Comparison of ENCODE assay signal across 20 cellular contexts in genomic region chr3:154131850-154132249, GRCh38. TPM values are rescaled to one million over a fixed set of nuclear protein-coding genes. Genes with fewer than 3 reads are reported as not detected.
"Had no signal": no experiment of that assay in that cellular context is flagged by ENCODE, and none has a peak within 500 bp of the region (broad histone marks: within the 10 kb centered on the region; RNA-seq: fewer than 3 reads in every experiment).

No MANE protein-coding gene starts in this region.

- H3K4me3 Mint-ChIP-seq: activated CD4-positive, alpha-beta T cell treated with anti-CD3 and anti-CD28 coated beads, Interleukin-2, amount 10 ng/mL, durations not matched to agents 24 days and 14 days; activated CD8-positive, alpha-beta T cell treated with anti-CD3 and anti-CD28 coated beads for 36 hours; activated naive CD8-positive, alpha-beta T cell treated with anti-CD3 and anti-CD28 coated beads, Interleukin-2, amount 10 ng/mL, durations not matched to agents 7 days and 5 days; endodermal cell; nephron; stimulated activated naive CD8-positive, alpha-beta T cell treated with anti-CD3 and anti-CD28 coated beads, Interleukin-15, amount 100 ng/mL, for 72 hours had no signal

- DNase-seq: activated CD4-positive, alpha-beta T cell treated with anti-CD3 and anti-CD28 coated beads, Interleukin-2, amount 10 ng/mL, durations not matched to agents 24 days and 14 days; activated CD8-positive, alpha-beta T cell treated with anti-CD3 and anti-CD28 coated beads for 36 hours; activated naive CD4-positive, alpha-beta T cell treated with Interleukin-2 at 50 U/mL for 16 hours; activated naive CD8-positive, alpha-beta T cell treated with anti-CD3 and anti-CD28 coated beads, Interleukin-2, amount 10 ng/mL, durations not matched to agents 7 days and 5 days; activated T-cell treated with anti-CD3 and anti-CD28 coated beads, Interleukin-2, amount 50 U/mL, for 1 hour; body of pancreas; caudate nucleus; endodermal cell; foreskin keratinocyte; glutamatergic neuron; hypothalamus; lower lobe of right lung; retina; stimulated activated naive CD8-positive, alpha-beta T cell treated with anti-CD3 and anti-CD28 coated beads, Interleukin-15, amount 100 ng/mL, for 72 hours; T1000; trophoblast cell had no signal

- H3K27me3 ChIP-seq: body of pancreas, foreskin keratinocyte, vagina had no signal

- H3K27ac Mint-ChIP-seq: activated CD4-positive, alpha-beta T cell treated with anti-CD3 and anti-CD28 coated beads, Interleukin-2, amount 10 ng/mL, durations not matched to agents 24 days and 14 days; activated CD8-positive, alpha-beta T cell treated with anti-CD3 and anti-CD28 coated beads for 36 hours; activated naive CD8-positive, alpha-beta T cell treated with anti-CD3 and anti-CD28 coated beads, Interleukin-2, amount 10 ng/mL, durations not matched to agents 7 days and 5 days; activated T-helper 2 cell treated with anti-CD3 and anti-CD28 coated beads, Interferon-gamma antibody, Interleukin-2, Interleukin-4, amounts not matched to agents 10 μg/mL and 5 μg/mL and 100 μg/mL, durations not matched to agents 14 hours and 24 hours and 36 hours; endodermal cell; nephron; stimulated activated naive CD8-positive, alpha-beta T cell treated with anti-CD3 and anti-CD28 coated beads, Interleukin-15, amount 100 ng/mL, for 72 hours had no signal

- H3K36me3 ChIP-seq: lower lobe of right lung had no signal

- H3K9me3 Mint-ChIP-seq: activated CD4-positive, alpha-beta T cell treated with anti-CD3 and anti-CD28 coated beads, Interleukin-2, amount 10 ng/mL, durations not matched to agents 24 days and 14 days; activated CD8-positive, alpha-beta T cell treated with anti-CD3 and anti-CD28 coated beads for 36 hours; activated naive CD8-positive, alpha-beta T cell treated with anti-CD3 and anti-CD28 coated beads, Interleukin-2, amount 10 ng/mL, durations not matched to agents 7 days and 5 days; activated T-helper 2 cell treated with anti-CD3 and anti-CD28 coated beads, Interferon-gamma antibody, Interleukin-2, Interleukin-4, amounts not matched to agents 10 μg/mL and 5 μg/mL and 100 μg/mL, durations not matched to agents 14 hours and 24 hours and 36 hours; endodermal cell; nephron; stimulated activated naive CD8-positive, alpha-beta T cell treated with anti-CD3 and anti-CD28 coated beads, Interleukin-15, amount 100 ng/mL, for 72 hours had no signal

- H3K27ac ChIP-seq: body of pancreas, epithelial cell of prostate, foreskin keratinocyte, vagina had no signal

- ATAC-seq: activated CD8-positive, alpha-beta T cell treated with anti-CD3 and anti-CD28 coated beads for 36 hours; body of pancreas; foreskin keratinocyte; lower lobe of right lung; stimulated activated naive CD8-positive, alpha-beta T cell treated with anti-CD3 and anti-CD28 coated beads, Interleukin-15, amount 100 ng/mL, for 72 hours had no signal

- H3K4me3 ChIP-seq: body of pancreas, lower lobe of right lung, vagina had no signal

- H3K4me1 Mint-ChIP-seq: activated CD4-positive, alpha-beta T cell treated with anti-CD3 and anti-CD28 coated beads, Interleukin-2, amount 10 ng/mL, durations not matched to agents 24 days and 14 days; nephron; stimulated activated naive CD8-positive, alpha-beta T cell treated with anti-CD3 and anti-CD28 coated beads, Interleukin-15, amount 100 ng/mL, for 72 hours had no signal

- H3K9me3 ChIP-seq: body of pancreas, lower lobe of right lung, vagina had no signal

- H3K36me3 Mint-ChIP-seq: activated naive CD8-positive, alpha-beta T cell treated with anti-CD3 and anti-CD28 coated beads, Interleukin-2, amount 10 ng/mL, durations not matched to agents 7 days and 5 days had no signal

RNA-seq across cellular contexts. Expression of gene ARHGEF26, which starts 10.7 kb away (rescaled TPM):
- total RNA-seq: activated CD8-positive, alpha-beta T cell treated with anti-CD3 and anti-CD28 coated beads for 36 hours; activated naive CD8-positive, alpha-beta T cell treated with anti-CD3 and anti-CD28 coated beads, Interleukin-2, amount 10 ng/mL, durations not matched to agents 7 days and 5 days had no signal
